In genomic region chr2:96305091-96305978, GRCh38 we compare ENCODE assay signal across 8 cellular contexts.
DNase-seq lines count a peak whose midpoint lies in the region; ATAC-seq and TF ChIP-seq lines count a peak whose summit lies in the region.

TSS of gene SNRNP200 (minus strand) at chr2:96305546. CDS start at chr2:96305437, 109 bp downstream.

- peak within 1 kb of the TSS; percentile 100 for H3K4me3 ChIP-seq in AG10803 (ENCODE audit: low read length)

- DNase-seq in AG10803 (ENCODE audit: low read depth) (peak; percentile 78), NCI-H446 treated with DMSO at 0.1 percent for 48 hours (lab: John Stamatoyannopoulos, UW) (peak; percentile 66), caudate nucleus (lab: John Stamatoyannopoulos, UW) (peak in 60 of 61 donors; percentile 37 to 93 (median 81)), iris pigment epithelial cell (ENCODE audit: low read depth) (peak; percentile 79)
- DNase-seq in activated CD4-positive, CD25-positive, alpha-beta regulatory T cell treated with anti-CD3 and anti-CD28 coated beads, Interleukin-2, amount 50 U/mL, for 16 hours (ENCODE audit: low read depth, low spot score), result peak; percentile 87
- peak; percentile 82 to 92 for DNase-seq in stimulated activated CD4-positive, alpha-beta T cell treated with anti-CD3 and anti-CD28 coated beads, Interleukin-12 subunit alpha, Interleukin-12 subunit beta, amount 100 ng/mL, for 24 hours (ENCODE audit: low read depth in 2 of 2)

- no peak for TF ChIP-seq CTCF in AG10803 (conservative IDR thresholded peaks at IDR 0.05; ENCODE audit: low read length)

- ATAC-seq in GM19043 (IDR thresholded peaks at IDR 0.05; ENCODE audit: low read depth, unreplicated experiment) (peak; percentile 97), HG03354 (IDR thresholded peaks at IDR 0.05; ENCODE audit: poor library complexity, severe bottlenecking, unreplicated experiment) (peak; percentile 92)

- peak within 1 kb of the TSS; percentile 83 for H3K27ac ChIP-seq in caudate nucleus (ENCODE audit: low read depth, low read length)

Comparison
In these comparisons a context has a peak if more than half of its experiments do, and no peak if none do; other contexts are left out.
1. Peak in every context shown above with its lines: DNase-seq, ATAC-seq, H3K4me3 ChIP-seq and H3K27ac ChIP-seq.